In the genomic region with DNA sequence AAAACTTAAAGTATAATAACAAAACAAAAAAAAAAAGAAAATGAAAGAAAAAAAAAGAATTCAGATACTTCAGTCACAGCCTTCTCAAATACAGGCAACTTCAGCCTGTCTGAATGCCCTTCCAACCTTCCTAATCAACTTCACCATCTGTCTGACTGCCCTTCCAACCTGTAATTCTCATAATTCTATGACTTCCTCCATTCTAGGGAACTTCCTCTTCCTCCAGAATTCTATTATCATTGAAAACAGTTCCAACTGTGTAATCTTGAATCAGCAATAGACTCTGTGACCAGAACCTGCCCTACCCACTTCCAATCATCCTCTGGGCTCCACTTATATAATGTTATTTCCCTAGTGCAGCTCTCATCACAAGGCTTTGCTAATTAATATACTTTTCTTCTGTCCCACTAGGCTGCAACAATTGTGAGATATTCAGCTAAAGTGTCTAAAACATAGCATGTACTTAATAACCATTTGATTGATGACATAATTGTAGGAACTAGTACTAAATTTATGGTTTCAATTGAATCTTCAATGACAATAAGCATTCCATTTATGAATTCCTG, we compare ENCODE assay signal across 15 cellular contexts.
"Had no signal": no experiment of that assay in that cellular context is flagged by ENCODE, and none has a peak within 500 bp of the region (broad histone marks: within the 10 kb centered on the region; RNA-seq: fewer than 3 reads in every experiment).

No MANE protein-coding gene starts in this region.

- DNase-seq: activated CD4-positive, alpha-beta memory T cell treated with anti-CD3 and anti-CD28 coated beads, Interleukin-2, amount 10 ng/mL, durations not matched to agents 7 days and 5 days; activated CD4-positive, alpha-beta T cell treated with anti-CD3 and anti-CD28 coated beads for 48 hours; activated CD4-positive, CD25-positive, alpha-beta regulatory T cell; activated CD8-positive, alpha-beta memory T cell treated with anti-CD3 and anti-CD28 coated beads, Interleukin-2, amount 10 ng/mL, durations not matched to agents 7 days and 5 days; effector CD8-positive, alpha-beta T cell; heart right ventricle; immature natural killer cell; kidney glomerular epithelial cell; left ventricle myocardium superior; naive B cell; stimulated activated CD4-positive, alpha-beta T cell treated with anti-CD3 and anti-CD28 coated beads, Interleukin-12 subunit alpha, Interleukin-12 subunit beta, amount 100 ng/mL, for 4 hours; stimulated activated CD4-positive, alpha-beta T cell treated with anti-CD3 and anti-CD28 coated beads, Interleukin-1b, Interleukin-23, amount 100 ng/mL, for 48 hours; stimulated activated CD8-positive, alpha-beta memory T cell treated with anti-CD3 and anti-CD28 coated beads, Interleukin-4, amount 100 ng/mL, for 48 hours; stimulated activated naive CD4-positive, alpha-beta T cell; thyroid gland had no signal

- ATAC-seq: activated CD8-positive, alpha-beta memory T cell treated with anti-CD3 and anti-CD28 coated beads, Interleukin-2, amount 10 ng/mL, durations not matched to agents 7 days and 5 days; heart right ventricle; left ventricle myocardium superior had no signal
